2 cellular contexts compared by ENCODE assay signal in the genomic region with DNA sequence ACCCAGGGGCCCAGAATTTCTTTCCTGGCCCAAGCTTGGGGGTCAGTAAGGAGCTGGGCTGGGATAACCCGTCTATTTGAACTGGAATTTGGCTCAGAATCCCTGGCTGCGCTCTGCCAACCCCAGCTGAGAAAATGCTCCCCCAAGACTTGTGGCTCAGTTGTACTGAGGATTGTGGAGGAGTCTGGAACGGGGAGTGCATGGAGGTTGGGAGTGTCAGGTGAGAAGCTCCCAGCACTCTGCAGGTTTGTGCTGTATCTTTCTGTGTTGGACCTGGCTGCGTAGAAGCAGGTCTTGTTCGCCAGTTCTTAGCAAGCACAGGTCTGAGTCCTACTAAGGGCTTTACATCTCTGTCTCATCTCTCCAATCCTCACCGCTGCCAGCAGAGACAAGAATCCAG.
A peak's percentile ranks its signal among the peaks of the same experiment; 100 is the strongest.
TF ChIP-seq lines count a peak whose summit lies in the region.

No MANE protein-coding gene starts in this region.

TF ChIP-seq in H1, 55 proteins besides CTCF, POLR2A, EP300 and RAD21:
- no peak for TF ChIP-seq HDAC2 (IDR thresholded peaks at IDR 0.05; ENCODE audit: borderline replicate concordance in 1 of 2, low read depth in 2 of 2, low read length in 2 of 2)
- no peak for TF ChIP-seq CBX5 (IDR thresholded peaks at IDR 0.05; ENCODE audit: low read depth, low read length)
- no peak for TF ChIP-seq SP1 (IDR thresholded peaks at IDR 0.05; ENCODE audit: low read depth, low read length)
- TF ChIP-seq SUZ12 (IDR thresholded peaks at IDR 0.05; ENCODE audit: low read length), result peak; percentile 18; the same call in 1 of the 2 replicates
- no peak for TF ChIP-seq JUN (IDR thresholded peaks at IDR 0.05; ENCODE audit: low read depth, low read length)
- peak; percentile 50 for TF ChIP-seq EZH2 (IDR thresholded peaks at IDR 0.05; ENCODE audit: low read depth, low read length, severe bottlenecking)

TF ChIP-seq in SK-N-SH, 30 proteins besides CTCF, POLR2A, EP300 and RAD21:
- TF ChIP-seq GABPA (IDR thresholded peaks at IDR 0.05; ENCODE audit: low read depth) (no peak), MXI1 (IDR thresholded peaks at IDR 0.05; ENCODE audit: low read depth, low read length) (no peak), EZH2phosphoT487 (IDR thresholded peaks at IDR 0.05; ENCODE audit: borderline replicate concordance, low read depth) (no peak), NRF1 (IDR thresholded peaks at IDR 0.05; ENCODE audit: low read depth, low read length) (no peak), JUND (IDR thresholded peaks at IDR 0.05) (no peak), TAF1 (IDR thresholded peaks at IDR 0.05; ENCODE audit: borderline replicate concordance, low read depth, low read length) (no peak), YY1 (IDR thresholded peaks at IDR 0.05; ENCODE audit: low read depth) (no peak)
- TF ChIP-seq, protein P1, sequence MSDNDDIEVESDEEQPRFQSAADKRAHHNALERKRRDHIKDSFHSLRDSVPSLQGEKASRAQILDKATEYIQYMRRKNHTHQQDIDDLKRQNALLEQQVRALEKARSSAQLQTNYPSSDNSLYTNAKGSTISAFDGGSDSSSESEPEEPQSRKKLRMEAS (IDR thresholded peaks at IDR 0.05; ENCODE audit: low read depth), result no peak
- TF ChIP-seq, protein P2, sequence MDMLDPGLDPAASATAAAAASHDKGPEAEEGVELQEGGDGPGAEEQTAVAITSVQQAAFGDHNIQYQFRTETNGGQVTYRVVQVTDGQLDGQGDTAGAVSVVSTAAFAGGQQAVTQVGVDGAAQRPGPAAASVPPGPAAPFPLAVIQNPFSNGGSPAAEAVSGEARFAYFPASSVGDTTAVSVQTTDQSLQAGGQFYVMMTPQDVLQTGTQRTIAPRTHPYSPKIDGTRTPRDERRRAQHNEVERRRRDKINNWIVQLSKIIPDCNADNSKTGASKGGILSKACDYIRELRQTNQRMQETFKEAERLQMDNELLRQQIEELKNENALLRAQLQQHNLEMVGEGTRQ (IDR thresholded peaks at IDR 0.05; ENCODE audit: borderline replicate concordance, low read depth, low read length), result no peak
TF ChIP-seq in SK-N-SH: peak in this region for 0.
